ENCODE assay signal across 27 cellular contexts in genomic region chr15:99333413-99333812, GRCh38.
"Had no signal": no experiment of that assay in that cellular context is flagged by ENCODE, and none has a peak within 500 bp of the region (broad histone marks: within the 10 kb centered on the region; RNA-seq: fewer than 3 reads in every experiment).

No MANE protein-coding gene starts in this region.

- H3K4me3 Mint-ChIP-seq: endodermal cell; mesothelial cell of epicardium; naive B cell; nephron progenitor cell; stimulated activated memory B cell treated with anti-CD40 and anti-IgM and Interleukin-4, amounts not matched to agents 10 μg/mL and 1 μg/mL and 100 μg/mL, for 72 hours; stimulated activated naive CD8-positive, alpha-beta T cell treated with anti-CD3 and anti-CD28 coated beads, Interleukin-15, Interleukin-2, amounts not matched to agents 100 ng/mL and 50 ng/mL, for 24 hours had no signal

- ATAC-seq: foreskin keratinocyte; gastroesophageal sphincter; heart right ventricle; left cardiac atrium; left lung; mucosa of descending colon; psoas muscle; right cardiac atrium; stimulated activated memory B cell treated with anti-CD40 and anti-IgM and Interleukin-4, amounts not matched to agents 10 μg/mL and 1 μg/mL and 100 μg/mL, for 72 hours had no signal

- H3K4me1 Mint-ChIP-seq: nephron progenitor cell; stimulated activated memory B cell treated with anti-CD40 and anti-IgM and Interleukin-4, amounts not matched to agents 10 μg/mL and 1 μg/mL and 100 μg/mL, for 72 hours had no signal

- DNase-seq: cortex of kidney; dorsolateral prefrontal cortex; effector CD4-positive, alpha-beta T cell; endodermal cell; foreskin keratinocyte; glutamatergic neuron; heart right ventricle; hippocampal formation; left cardiac atrium; left lung; mesenchymal stem cell; mucosa of descending colon; naive B cell; nephron progenitor cell; occipital lobe; ovary; posterior cingulate gyrus; psoas muscle; right cardiac atrium; sigmoid colon; stimulated activated CD4-positive, alpha-beta T cell treated with anti-CD3 and anti-CD28 coated beads, Interleukin-2, amount 100 ng/mL, for 24 hours; stimulated activated CD4-positive, alpha-beta T cell treated with anti-CD3 and anti-CD28 coated beads, Interleukin-4, amount 100 ng/mL, for 24 hours; trophoblast cell had no signal

- H3K27ac Mint-ChIP-seq: mesothelial cell of epicardium; nephron progenitor cell; stimulated activated memory B cell treated with anti-CD40 and anti-IgM and Interleukin-4, amounts not matched to agents 10 μg/mL and 1 μg/mL and 100 μg/mL, for 72 hours had no signal

- H3K27me3 Mint-ChIP-seq: naive B cell; stimulated activated memory B cell treated with anti-CD40 and anti-IgM and Interleukin-4, amounts not matched to agents 10 μg/mL and 1 μg/mL and 100 μg/mL, for 72 hours; stimulated activated naive CD8-positive, alpha-beta T cell treated with anti-CD3 and anti-CD28 coated beads, Interleukin-15, Interleukin-2, amounts not matched to agents 100 ng/mL and 50 ng/mL, for 24 hours had no signal

- H3K9me3 Mint-ChIP-seq: endodermal cell; mesothelial cell of epicardium; naive B cell; nephron progenitor cell; stimulated activated memory B cell treated with anti-CD40 and anti-IgM and Interleukin-4, amounts not matched to agents 10 μg/mL and 1 μg/mL and 100 μg/mL, for 72 hours; stimulated activated naive CD8-positive, alpha-beta T cell treated with anti-CD3 and anti-CD28 coated beads, Interleukin-15, Interleukin-2, amounts not matched to agents 100 ng/mL and 50 ng/mL, for 24 hours had no signal
